ENCODE assay signal across 21 cellular contexts in genomic region chr2:127670055-127670956, GRCh38. TPM values are rescaled to one million over a fixed set of nuclear protein-coding genes. Genes with fewer than 3 reads are reported as not detected.
A peak's percentile ranks its signal among the peaks of the same experiment; 100 is the strongest.
DNase-seq lines count a peak whose midpoint lies in the region; ATAC-seq and TF ChIP-seq lines count a peak whose summit lies in the region.
"Had no signal": no experiment of that assay in that cellular context is flagged by ENCODE, and none has a peak within 500 bp of the region (broad histone marks: within the 10 kb centered on the region; RNA-seq: fewer than 3 reads in every experiment).

No MANE protein-coding gene starts in this region.

- H3K4me1 ChIP-seq in esophagus squamous epithelium: peaks cover 3 to 65% (median 7%) of the 10 kb centered on the region in 3 donors
- H3K4me1 ChIP-seq in stomach: peaks cover 2 to 62% (median 32%) of the 10 kb centered on the region in 4 donors
- H3K4me1 ChIP-seq in neural progenitor cell: peaks cover 3% of the 10 kb centered on the region
- H3K4me1 ChIP-seq: BE2C had no signal

- TF ChIP-seq EP300 in stomach (IDR thresholded peaks at IDR 0.05): no peak

- peaks cover 3% of the 10 kb centered on the region for H3K4me1 Mint-ChIP-seq in neural progenitor cell
- H3K4me1 Mint-ChIP-seq: GM23338 had no signal

- H3K27me3 Mint-ChIP-seq in neural progenitor cell (ENCODE audit: insufficient read depth, low read depth): peaks cover 22% of the 10 kb centered on the region

- TF ChIP-seq CTCF in BJ (IDR thresholded peaks at IDR 0.05; ENCODE audit: insufficient read depth, low read depth, low read length) (no peak), esophagus squamous epithelium (IDR thresholded peaks at IDR 0.05) (no peak), stomach (IDR thresholded peaks at IDR 0.05) (no peak), neural progenitor cell (IDR thresholded peaks at IDR 0.05) (no peak)

- CTCF ChIA-PET in BJ (lab: Yijun Ruan, JAX): interaction anchor here (0.7 to 1.3 kb wide), 3 partner anchors 79 to 532 kb away, joined by 3 to 4 read pairs (median 3); no protein-coding TSS in a partner anchor

- H3K9me3 ChIP-seq in esophagus squamous epithelium (no peaks in the 10 kb centered on the region), stomach (no peaks in the 10 kb centered on the region), neural progenitor cell (ENCODE audit: low read depth) (no peaks in the 10 kb centered on the region)
- H3K9me3 ChIP-seq: BE2C had no signal

- no peaks in the 10 kb centered on the region for H3K79me2 ChIP-seq in neural progenitor cell (ENCODE audit: low read depth)

- H3K27me3 ChIP-seq in BJ (ENCODE audit: control insufficient read depth, insufficient read depth, low read length) (no peaks in the 10 kb centered on the region), esophagus squamous epithelium (peaks cover 0 to 37% (median 0%) of the 10 kb centered on the region in 4 donors), stomach (peaks cover 0 to 45% (median 16%) of the 10 kb centered on the region in 3 donors), neural progenitor cell (peaks cover 65% of the 10 kb centered on the region)

- H4K20me1 ChIP-seq in neural progenitor cell (ENCODE audit: low read depth): peaks cover 12% of the 10 kb centered on the region

- DNase-seq in BJ (ENCODE audit: low read depth) (peak; percentile 82), EL (peak; percentile 57), esophagus squamous epithelium (lab: John Stamatoyannopoulos, UW) (no peak), stomach (peak; percentile 2), neural progenitor cell (ENCODE audit: low spot score) (no peak), NCI-H1436 treated with DMSO at 0.1 percent for 48 hours (lab: John Stamatoyannopoulos, UW) (no peak)
- no peak for DNase-seq in stimulated activated CD4-positive, alpha-beta T cell treated with anti-CD3 and anti-CD28 coated beads, Interleukin-2, amount 100 ng/mL, for 48 hours
- DNase-seq: BE2C; CD8-positive, alpha-beta T cell; DMS79 treated with DMSO at 0.1 percent for 48 hours; GDM1; NCI-H1092; NCI-H1694; NCI-H2107; NCI-H2227 treated with DMSO at 0.1 percent for 48 hours; NCI-H524 had no signal

- no peak for TF ChIP-seq POLR2A in esophagus squamous epithelium (IDR thresholded peaks at IDR 0.05)
- no peak for TF ChIP-seq POLR2A in stomach (IDR thresholded peaks at IDR 0.05)

- no peaks in the 10 kb centered on the region for H3K36me3 Mint-ChIP-seq in neural progenitor cell
- H3K36me3 Mint-ChIP-seq: CD8-positive, alpha-beta T cell had no signal

- H3K9ac ChIP-seq in neural progenitor cell: no peak overlapping the region

- H3K4me3 ChIP-seq in BJ (ENCODE audit: low read depth, low read length) (no peak overlapping the region), esophagus squamous epithelium (no peak overlapping the region), stomach (no peak overlapping the region), neural progenitor cell (no peak overlapping the region)
- H3K4me3 ChIP-seq: GM12878, GM23338 had no signal

- H3K27ac ChIP-seq in esophagus squamous epithelium (peak overlapping the region in 3 of 4 donors; percentile 6 to 28 (median 13)), stomach (peak overlapping the region in 3 of 5 donors; percentile 6 to 94 (median 88)), neural progenitor cell (no peak overlapping the region)

- no peak overlapping the region for H3K4me2 ChIP-seq in neural progenitor cell
- H3K4me2 ChIP-seq: GM23338 had no signal

- no peak overlapping the region for H3K27ac Mint-ChIP-seq in neural progenitor cell
- H3K27ac Mint-ChIP-seq: CD8-positive, alpha-beta T cell; GM23338 had no signal

- ATAC-seq in GM21367 (IDR thresholded peaks at IDR 0.05; ENCODE audit: unreplicated experiment): no peak
- ATAC-seq: CD8-positive, alpha-beta T cell; GM12878; GM23338 had no signal

- 61 to 80% methylated on average over 10 of the region's 10 CpGs for WGBS in esophagus squamous epithelium, 2 donors
- 64 to 81% (median 79%) methylated on average over 10 of the region's 10 CpGs for WGBS in stomach, 5 donors

- no peak overlapping the region for H3K4me3 Mint-ChIP-seq in neural progenitor cell
- H3K4me3 Mint-ChIP-seq: CD8-positive, alpha-beta T cell; GM23338 had no signal

- intact Hi-C loops in esophagus squamous epithelium (cut with DNase I) (no loop called here), stomach (cut with DNase I; ENCODE audit: low total_unique reads) (no loop called here)

- peaks cover 18% of the 10 kb centered on the region for H3K9me3 Mint-ChIP-seq in neural progenitor cell
- H3K9me3 Mint-ChIP-seq: CD8-positive, alpha-beta T cell; GM23338 had no signal

- no peak overlapping the region for H2AFZ ChIP-seq in neural progenitor cell (replicated peaks)
- H2AFZ ChIP-seq: GM23338 had no signal

- no peaks in the 10 kb centered on the region for H3F3A ChIP-seq in neural progenitor cell (ENCODE audit: low read depth)

- POLR2A ChIA-PET in BJ (lab: Charles Lee): no interaction called here

- H3K36me3 ChIP-seq in BJ (ENCODE audit: control insufficient read depth, insufficient read depth, low read length) (peaks cover 4% of the 10 kb centered on the region), esophagus squamous epithelium (no peaks in the 10 kb centered on the region), stomach (no peaks in the 10 kb centered on the region), neural progenitor cell (no peaks in the 10 kb centered on the region)
- H3K36me3 ChIP-seq: BE2C had no signal

RNA-seq across cellular contexts. Expression of gene LIMS2, which starts 5.0 kb away (rescaled TPM):
- polyA plus RNA-seq in BJ (2011; rRNA removed) (33.2 and 46.1 TPM in 2 replicates), stomach (10 to 100 TPM; 33.0 to 94.1 (median 66.6) TPM)
- polyA minus RNA-seq in BJ (2011; rRNA and poly(A)+ RNA removed): 51.5 and 88.1 TPM in 2 replicates
- total RNA-seq in esophagus squamous epithelium (10 to 100 TPM in 1 of 4 donors, 1 to 10 TPM in 3; 2.4 to 29.6 (median 5.9) TPM), stomach (10 to 100 TPM; 30.3 to 90.4 (median 52.5) TPM), neural progenitor cell (ENCODE audit: low replicate concordance) (1.2 TPM in 1 of 2 replicates, not detected in the other)
- total RNA-seq: MCF 10A had no signal

RNA-seq across cellular contexts. Expression of gene GPR17, which starts 24.4 kb away (rescaled TPM):
- polyA plus RNA-seq in BJ (2011; rRNA removed): not detected in 2 replicates
- not detected in 2 replicates for polyA minus RNA-seq in BJ (2011; rRNA and poly(A)+ RNA removed)
- total RNA-seq in esophagus squamous epithelium: not detected
- total RNA-seq in stomach: not detected
- under 1 TPM; 0.19 to 0.61 (median 0.25) TPM for polyA plus RNA-seq in stomach
- total RNA-seq in neural progenitor cell (ENCODE audit: low replicate concordance): not detected in 2 replicates
- total RNA-seq: CD8-positive, alpha-beta T cell; GM12878; GM23338; MCF 10A had no signal
- polyA plus RNA-seq: AG04450, GM12878, GM23338 had no signal

RNA-seq across cellular contexts. Expression of gene SFT2D3, which starts 31.0 kb away (rescaled TPM):
- polyA plus RNA-seq in BJ (2011; rRNA removed) (3.5 and 4.4 TPM in 2 replicates), stomach (1 to 10 TPM; 2.1 to 6.5 (median 3.1) TPM)
- polyA minus RNA-seq in BJ (2011; rRNA and poly(A)+ RNA removed): 1.5 and 1.6 TPM in 2 replicates
- total RNA-seq in esophagus squamous epithelium (10 to 100 TPM in 1 of 4 donors, 1 to 10 TPM in 3; 3.3 to 10.5 (median 5.9) TPM), stomach (10 to 100 TPM in 1 of 5 donors, 1 to 10 TPM in 4; 2.3 to 35.6 (median 7.2) TPM), neural progenitor cell (ENCODE audit: low replicate concordance) (22.8 and 30.6 TPM in 2 replicates)
- polyA plus RNA-seq: GM23338 had no signal

Comparison
In these comparisons a context has a peak if more than half of its experiments do, and no peak if none do; other contexts are left out.
1. DNase-seq: peak in BJ (single experiment), EL (single experiment) and stomach (single experiment); none in esophagus squamous epithelium (single experiment), neural progenitor cell (single experiment), NCI-H1436 treated with DMSO at 0.1 percent for 48 hours (single experiment) and stimulated activated CD4-positive, alpha-beta T cell treated with anti-CD3 and anti-CD28 coated beads, Interleukin-2, amount 100 ng/mL, for 48 hours (0 of 2).